In genomic region chr16:396605-397004, GRCh38 we compare ENCODE assay signal across 8 cellular contexts. TPM values are rescaled to one million over a fixed set of nuclear protein-coding genes. Genes with fewer than 3 reads are reported as not detected.
DNase-seq lines count a peak whose midpoint lies in the region; ATAC-seq and TF ChIP-seq lines count a peak whose summit lies in the region.

No MANE protein-coding gene starts in this region.

- no peaks in the 10 kb centered on the region for H3K9me3 Mint-ChIP-seq in activated T-cell treated with anti-CD3 and anti-CD28 coated beads, Interleukin-2, amount 50 U/mL, for 24 hours
- H3K9me3 Mint-ChIP-seq in immature natural killer cell: peaks cover 0 to 6% (median 0%) of the 10 kb centered on the region in 6 donors
- H3K9me3 Mint-ChIP-seq in stimulated activated effector memory CD8-positive, alpha-beta T cell treated with anti-CD3 and anti-CD28 coated beads, Interleukin-12 subunit alpha, Interleukin-12 subunit beta, amount 100 ng/mL, for 72 hours: no peaks in the 10 kb centered on the region

- in situ Hi-C loops in astrocyte of the cerebellum (cut with HindIII; ENCODE audit: low sequenced_read_pairs): no loop called here

- no peak for DNase-seq in activated T-cell treated with anti-CD3 and anti-CD28 coated beads, Interleukin-2, amount 50 U/mL, for 24 hours
- DNase-seq in activated T-cell treated with anti-CD3 and anti-CD28 coated beads for 4 hours (no peak), NCI-H2171 (lab: John Stamatoyannopoulos, UW) (peak; percentile 61), astrocyte of the cerebellum (ENCODE audit: low read depth) (no peak), immature natural killer cell (no peak)
- peak in 1 of 2 donors; percentile 52 for DNase-seq in stimulated activated effector memory CD8-positive, alpha-beta T cell treated with anti-CD3 and anti-CD28 coated beads, Interleukin-12 subunit alpha, Interleukin-12 subunit beta, amount 100 ng/mL, for 72 hours (ENCODE audit: low spot score in 2 of 2)

- ATAC-seq in stimulated activated effector memory CD8-positive, alpha-beta T cell treated with anti-CD3 and anti-CD28 coated beads, Interleukin-12 subunit alpha, Interleukin-12 subunit beta, amount 100 ng/mL, for 72 hours: no peak
- no peak for ATAC-seq in HG02852 (IDR thresholded peaks at IDR 0.05; ENCODE audit: unreplicated experiment)
- ATAC-seq in HG03460 (IDR thresholded peaks at IDR 0.05; ENCODE audit: unreplicated experiment): no peak

- H3K36me3 Mint-ChIP-seq in activated T-cell treated with anti-CD3 and anti-CD28 coated beads, Interleukin-2, amount 50 U/mL, for 24 hours (ENCODE audit: low read depth): peaks cover 13% of the 10 kb centered on the region
- H3K36me3 Mint-ChIP-seq in immature natural killer cell: peaks cover 0 to 3% (median 0%) of the 10 kb centered on the region in 3 donors
- H3K36me3 Mint-ChIP-seq in stimulated activated effector memory CD8-positive, alpha-beta T cell treated with anti-CD3 and anti-CD28 coated beads, Interleukin-12 subunit alpha, Interleukin-12 subunit beta, amount 100 ng/mL, for 72 hours: peaks cover 25% of the 10 kb centered on the region

- peak overlapping the region; percentile 40 for H3K4me3 ChIP-seq in astrocyte of the cerebellum (ENCODE audit: low read depth, low read length)

- peaks cover 37% of the 10 kb centered on the region for H3K4me1 Mint-ChIP-seq in activated T-cell treated with anti-CD3 and anti-CD28 coated beads, Interleukin-2, amount 50 U/mL, for 24 hours (ENCODE audit: low read depth)
- H3K4me1 Mint-ChIP-seq in immature natural killer cell: peaks cover 35 to 40% of the 10 kb centered on the region in 2 donors
- peaks cover 36% of the 10 kb centered on the region for H3K4me1 Mint-ChIP-seq in stimulated activated effector memory CD8-positive, alpha-beta T cell treated with anti-CD3 and anti-CD28 coated beads, Interleukin-12 subunit alpha, Interleukin-12 subunit beta, amount 100 ng/mL, for 72 hours

- H3K27ac Mint-ChIP-seq in activated T-cell treated with anti-CD3 and anti-CD28 coated beads, Interleukin-2, amount 50 U/mL, for 24 hours: peak overlapping the region; percentile 81
- peak overlapping the region in 5 of 6 donors; percentile 57 to 86 (median 83) for H3K27ac Mint-ChIP-seq in immature natural killer cell
- no peak overlapping the region for H3K27ac Mint-ChIP-seq in stimulated activated effector memory CD8-positive, alpha-beta T cell treated with anti-CD3 and anti-CD28 coated beads, Interleukin-12 subunit alpha, Interleukin-12 subunit beta, amount 100 ng/mL, for 72 hours

- peaks cover 10% of the 10 kb centered on the region for H3K27me3 Mint-ChIP-seq in activated T-cell treated with anti-CD3 and anti-CD28 coated beads, Interleukin-2, amount 50 U/mL, for 24 hours
- peaks cover 21 to 35% (median 30%) of the 10 kb centered on the region in 3 donors for H3K27me3 Mint-ChIP-seq in immature natural killer cell (ENCODE audit: low read depth in 3 of 3)

- H3K4me3 Mint-ChIP-seq in activated T-cell treated with anti-CD3 and anti-CD28 coated beads, Interleukin-2, amount 50 U/mL, for 24 hours: peak overlapping the region; percentile 78
- peak overlapping the region; percentile 85 to 89 (median 86) for H3K4me3 Mint-ChIP-seq in immature natural killer cell
- H3K4me3 Mint-ChIP-seq in stimulated activated effector memory CD8-positive, alpha-beta T cell treated with anti-CD3 and anti-CD28 coated beads, Interleukin-12 subunit alpha, Interleukin-12 subunit beta, amount 100 ng/mL, for 72 hours: peak overlapping the region; percentile 71

- no peak for TF ChIP-seq CTCF in astrocyte of the cerebellum (IDR thresholded peaks at IDR 0.05; ENCODE audit: low read depth, low read length, missing control alignments)

RNA-seq across cellular contexts. Expression of gene NME4, which starts 0.4 kb away (rescaled TPM):
- 10 to 100 TPM; 30.4 to 53.7 (median 36.5) TPM for polyA plus RNA-seq in immature natural killer cell

RNA-seq across cellular contexts. Expression of gene DECR2, which starts 5.1 kb away (rescaled TPM):
- polyA plus RNA-seq in immature natural killer cell: 10 to 100 TPM in 1 of 3 donors, 1 to 10 TPM in 2; 3.6 to 12.9 (median 5.4) TPM

RNA-seq across cellular contexts. Expression of gene PGAP6, which starts 14.8 kb away (rescaled TPM):
- 10 to 100 TPM; 16.0 to 35.9 (median 23.7) TPM for polyA plus RNA-seq in immature natural killer cell

RNA-seq across cellular contexts. Expression of gene MRPL28, which starts 26.3 kb away (rescaled TPM):
- 100 to 1,000 TPM in 2 of 3 donors, 10 to 100 TPM in 1; 98.6 to 139 (median 106) TPM for polyA plus RNA-seq in immature natural killer cell

RNA-seq across cellular contexts. Expression of gene RAB11FIP3, which starts 28.8 kb away (rescaled TPM):
- 1 to 10 TPM in 2 of 3 donors, under 1 TPM in 1; 0.04 to 3.7 (median 1.8) TPM for polyA plus RNA-seq in immature natural killer cell
